Comparison of ENCODE assay signal across 13 cellular contexts in genomic region chr1:179021873-179022272, GRCh38. TPM values are rescaled to one million over a fixed set of nuclear protein-coding genes. Genes with fewer than 3 reads are reported as not detected.
A peak's percentile ranks its signal among the peaks of the same experiment; 100 is the strongest.
DNase-seq lines count a peak whose midpoint lies in the region; ATAC-seq and TF ChIP-seq lines count a peak whose summit lies in the region.
"Had no signal": no experiment of that assay in that cellular context is flagged by ENCODE, and none has a peak within 500 bp of the region (broad histone marks: within the 10 kb centered on the region; RNA-seq: fewer than 3 reads in every experiment).

No MANE protein-coding gene starts in this region.

- peaks cover under 1 to 13% of the 10 kb centered on the region in 2 donors for H3K4me1 ChIP-seq in muscle layer of duodenum (ENCODE audit: control insufficient read depth in 1 of 2, insufficient read depth in 2 of 2, low read length in 2 of 2)

- H3K36me3 ChIP-seq in muscle layer of duodenum (ENCODE audit: control insufficient read depth in 1 of 2, insufficient read depth in 2 of 2, low read length in 2 of 2) = no peaks in the 10 kb centered on the region
- H3K36me3 ChIP-seq: right atrium auricular region, thyroid gland had no signal

- H3K27ac Mint-ChIP-seq in brain = peak overlapping the region in 3 of 5 experiments; percentile 44 to 82 (median 73)
- H3K27ac Mint-ChIP-seq: activated naive CD8-positive, alpha-beta T cell had no signal

- H3K4me3 ChIP-seq in muscle layer of duodenum (ENCODE audit: low read depth in 1 of 2, low read length in 2 of 2) = peak overlapping the region; percentile 34 to 47
- H3K4me3 ChIP-seq: thyroid gland had no signal

- peaks cover 61% of the 10 kb centered on the region for H3K4me1 Mint-ChIP-seq in brain

- in situ Hi-C loops in G401 (cut with HindIII; ENCODE audit: low sequenced_read_pairs) = no loop called here

- peak; percentile 70 for DNase-seq in COLO829 (ENCODE audit: low spot score)
- peak; percentile 65 for DNase-seq in NCI-H345 treated with DMSO at 0.1 percent for 48 hours (lab: John Stamatoyannopoulos, UW; ENCODE audit: unreplicated experiment)
- DNase-seq in activated CD4-positive, alpha-beta T cell treated with anti-CD3 and anti-CD28 coated beads for 48 hours = no peak
- DNase-seq in G401 (ENCODE audit: low spot score) = no peak
- no peak for DNase-seq in T-helper 1 cell
- DNase-seq: GF-D8, T-helper 2 cell had no signal

- peaks cover 0 to 2% (median 1%) of the 10 kb centered on the region in 5 experiments for H3K9me3 Mint-ChIP-seq in brain

- no peak overlapping the region for H3K27ac ChIP-seq in muscle layer of duodenum (ENCODE audit: low read length)
- H3K27ac ChIP-seq: right atrium auricular region, thyroid gland had no signal

- no peaks in the 10 kb centered on the region for H3K9me3 ChIP-seq in muscle layer of duodenum (ENCODE audit: control insufficient read depth in 1 of 2, low read length in 2 of 2)
- H3K9me3 ChIP-seq: right atrium auricular region, thyroid gland had no signal

- ATAC-seq in GM18502 (IDR thresholded peaks at IDR 0.05; ENCODE audit: poor library complexity, unreplicated experiment) = no peak

- peak overlapping the region in 4 of 5 experiments; percentile 5 to 75 (median 40) for H3K4me3 Mint-ChIP-seq in brain
- H3K4me3 Mint-ChIP-seq: activated naive CD8-positive, alpha-beta T cell had no signal

- H3K27me3 ChIP-seq in muscle layer of duodenum (ENCODE audit: low read depth, low read length) = no peaks in the 10 kb centered on the region
- H3K27me3 ChIP-seq: right atrium auricular region, thyroid gland had no signal

- peaks cover 4% of the 10 kb centered on the region for H3K27me3 Mint-ChIP-seq in brain
- H3K27me3 Mint-ChIP-seq: activated naive CD8-positive, alpha-beta T cell had no signal

- no peaks in the 10 kb centered on the region for H3K36me3 Mint-ChIP-seq in brain
- H3K36me3 Mint-ChIP-seq: activated naive CD8-positive, alpha-beta T cell had no signal

- no peak for TF ChIP-seq CTCF in brain (conservative IDR thresholded peaks at IDR 0.05)

RNA-seq across cellular contexts. Expression of gene FAM20B, which starts 3.8 kb away (rescaled TPM):
- 21.2 TPM for polyA plus RNA-seq in brain (ENCODE audit: insufficient read depth, low read depth, low replicate concordance)
- total RNA-seq in G401 (2014; rRNA removed; shearing (Covaris generic)) = 9.3 and 19.7 TPM in 2 replicates

RNA-seq across cellular contexts. Expression of gene TOR3A, which starts 60.0 kb away (rescaled TPM):
- 23.4 TPM for polyA plus RNA-seq in brain (ENCODE audit: insufficient read depth, low read depth, low replicate concordance)
- 82.3 and 136 TPM in 2 replicates for total RNA-seq in G401 (2014; rRNA removed; shearing (Covaris generic))

Comparison
In these comparisons a context has a peak if more than half of its experiments do, and no peak if none do; other contexts are left out.
1. DNase-seq: peak in COLO829 (single experiment) and NCI-H345 treated with DMSO at 0.1 percent for 48 hours (single experiment); none in activated CD4-positive, alpha-beta T cell treated with anti-CD3 and anti-CD28 coated beads for 48 hours (single experiment), G401 (single experiment) and T-helper 1 cell (0 of 5).